In the genomic region with DNA sequence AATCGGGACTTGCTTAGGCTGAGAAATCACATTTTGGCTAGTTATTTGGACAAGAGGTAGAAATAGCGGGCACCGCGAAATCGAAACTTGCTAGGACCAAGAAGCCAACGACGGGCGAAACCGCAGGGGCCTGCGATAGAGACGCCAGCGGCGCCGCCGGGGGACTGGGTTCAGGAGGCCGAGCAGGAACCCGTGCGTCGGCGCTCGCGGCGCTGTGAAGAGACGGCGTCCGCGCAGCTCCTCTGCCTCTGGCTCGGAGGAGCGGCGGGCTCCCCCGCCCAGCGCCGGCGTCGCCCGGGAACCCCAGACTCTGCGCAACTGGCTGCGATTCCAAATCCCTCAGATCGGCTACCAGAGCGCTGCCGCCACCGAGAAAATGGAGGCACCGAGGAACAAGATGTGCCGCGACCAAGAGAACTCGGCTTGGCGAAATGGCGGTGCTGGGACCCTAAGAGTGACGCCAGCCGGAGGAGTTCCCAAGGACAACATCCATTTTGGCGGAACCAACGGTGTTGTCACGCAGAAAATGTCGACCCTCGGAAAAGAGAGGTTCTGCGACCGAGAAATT, we compare ENCODE assay signal across 8 cellular contexts. TPM values are rescaled to one million over a fixed set of nuclear protein-coding genes. Genes with fewer than 3 reads are reported as not detected.
DNase-seq lines count a peak whose midpoint lies in the region; ATAC-seq and TF ChIP-seq lines count a peak whose summit lies in the region.

No MANE protein-coding gene starts in this region.

- peaks cover 3% of the 10 kb centered on the region for H3K9me3 Mint-ChIP-seq in activated T-cell treated with anti-CD3 and anti-CD28 coated beads, Interleukin-2, amount 50 U/mL, for 4 hours

- H3K9me3 ChIP-seq in esophagus muscularis mucosa = no peaks in the 10 kb centered on the region
- H3K9me3 ChIP-seq in muscle layer of duodenum (ENCODE audit: control insufficient read depth in 1 of 2, low read length in 2 of 2) = no peaks in the 10 kb centered on the region

- ATAC-seq in GM19025 (IDR thresholded peaks at IDR 0.05; ENCODE audit: low read depth, unreplicated experiment) = peak; percentile 34
- ATAC-seq in HG03439 (IDR thresholded peaks at IDR 0.05; ENCODE audit: unreplicated experiment) = peak; percentile 33
- ATAC-seq in activated T-cell treated with anti-CD3 and anti-CD28 coated beads, Interleukin-2, amount 50 U/mL, for 4 hours = peak; percentile 56 to 61

- H3K27ac ChIP-seq in esophagus muscularis mucosa (replicated peaks in 1 of 4) (peak overlapping the region; percentile 97 to 99 (median 98)), muscle layer of duodenum (ENCODE audit: low read length) (peak overlapping the region; percentile 100)

- TF ChIP-seq CTCF in esophagus muscularis mucosa (IDR thresholded peaks at IDR 0.05) = no peak

- peak overlapping the region; percentile 98 for H3K4me3 Mint-ChIP-seq in activated T-cell treated with anti-CD3 and anti-CD28 coated beads, Interleukin-2, amount 50 U/mL, for 4 hours

- H3K4me3 ChIP-seq in esophagus muscularis mucosa = peak overlapping the region; percentile 77 to 89 (median 86)
- H3K4me3 ChIP-seq in muscle layer of duodenum (ENCODE audit: low read depth in 1 of 2, low read length in 2 of 2) = peak overlapping the region; percentile 88 to 96

- peaks cover 8% of the 10 kb centered on the region for H3K36me3 Mint-ChIP-seq in activated T-cell treated with anti-CD3 and anti-CD28 coated beads, Interleukin-2, amount 50 U/mL, for 4 hours (ENCODE audit: insufficient read depth)

- H3K27me3 ChIP-seq in esophagus muscularis mucosa = no peaks in the 10 kb centered on the region
- no peaks in the 10 kb centered on the region for H3K27me3 ChIP-seq in muscle layer of duodenum (ENCODE audit: low read depth, low read length)

- peak; percentile 42 for DNase-seq in AG08396 (ENCODE audit: low spot score)
- DNase-seq in NOMO-1 treated with DMSO at 0.1 percent for 48 hours (lab: John Stamatoyannopoulos, UW; ENCODE audit: unreplicated experiment) = peak; percentile 87
- DNase-seq in activated T-cell treated with anti-CD3 and anti-CD28 coated beads, Interleukin-2, amount 50 U/mL, for 4 hours = peak; percentile 74
- peak; percentile 94 for DNase-seq in esophagus muscularis mucosa (ENCODE audit: extremely low spot score)
- peak; percentile 26 for DNase-seq in stimulated activated CD8-positive, alpha-beta memory T cell treated with anti-CD3 and anti-CD28 coated beads, Interleukin-7, amount 100 ng/mL, for 24 hours (ENCODE audit: low read depth)

- TF ChIP-seq EP300 in esophagus muscularis mucosa (IDR thresholded peaks at IDR 0.05) = no peak

- peaks cover 3 to 17% (median 11%) of the 10 kb centered on the region in 4 donors for H3K36me3 ChIP-seq in esophagus muscularis mucosa
- H3K36me3 ChIP-seq in muscle layer of duodenum (ENCODE audit: control insufficient read depth in 1 of 2, insufficient read depth in 2 of 2, low read length in 2 of 2) = peaks cover 8 to 20% of the 10 kb centered on the region in 2 donors

- H3K27me3 Mint-ChIP-seq in activated T-cell treated with anti-CD3 and anti-CD28 coated beads, Interleukin-2, amount 50 U/mL, for 4 hours (ENCODE audit: low read depth) = no peaks in the 10 kb centered on the region

- no peak for TF ChIP-seq POLR2A in esophagus muscularis mucosa (IDR thresholded peaks at IDR 0.05; ENCODE audit: low read depth)

- 0% methylated on average over 51 of the region's 57 CpGs for WGBS in esophagus muscularis mucosa

- H3K4me1 ChIP-seq in esophagus muscularis mucosa = peaks cover 22 to 47% (median 37%) of the 10 kb centered on the region in 4 donors
- H3K4me1 ChIP-seq in muscle layer of duodenum (ENCODE audit: control insufficient read depth in 1 of 2, insufficient read depth in 2 of 2, low read length in 2 of 2) = peaks cover 8 to 26% of the 10 kb centered on the region in 2 donors

- peaks cover 39% of the 10 kb centered on the region for H3K4me1 Mint-ChIP-seq in activated T-cell treated with anti-CD3 and anti-CD28 coated beads, Interleukin-2, amount 50 U/mL, for 4 hours (ENCODE audit: low read depth)

- intact Hi-C loops in esophagus muscularis mucosa (cut with DNase I) = no loop called here

RNA-seq across cellular contexts. Expression of a gene that starts 26.2 kb away (rescaled TPM):
- total RNA-seq in activated T-cell treated with anti-CD3 and anti-CD28 coated beads, Interleukin-2, amount 50 U/mL, for 4 hours = 1 to 10 TPM; 2.6 to 4.0 (median 3.5) TPM
- total RNA-seq in esophagus muscularis mucosa = 1 to 10 TPM; 1.5 to 4.2 (median 2.0) TPM

RNA-seq across cellular contexts. Expression of a gene that starts 54.4 kb away (rescaled TPM):
- total RNA-seq in activated T-cell treated with anti-CD3 and anti-CD28 coated beads, Interleukin-2, amount 50 U/mL, for 4 hours = 10 to 100 TPM; 32.4 to 35.9 (median 33.6) TPM
- total RNA-seq in esophagus muscularis mucosa = 10 to 100 TPM; 22.1 to 35.3 (median 23.7) TPM

Comparison
In these comparisons a context has a peak if more than half of its experiments do, and no peak if none do; other contexts are left out.
1. Peak in every context shown above with its lines: DNase-seq, ATAC-seq, H3K4me3 ChIP-seq and H3K27ac ChIP-seq.
2. DNase-seq: peak in every context shown above with its lines; median percentile 94 in esophagus muscularis mucosa; 87 in NOMO-1 treated with DMSO at 0.1 percent for 48 hours; 74 in activated T-cell treated with anti-CD3 and anti-CD28 coated beads, Interleukin-2, amount 50 U/mL, for 4 hours; 42 in AG08396; 26 in stimulated activated CD8-positive, alpha-beta memory T cell treated with anti-CD3 and anti-CD28 coated beads, Interleukin-7, amount 100 ng/mL, for 24 hours.